18 cellular contexts compared by ENCODE assay signal in genomic region chr19:5181331-5181730, GRCh38.
DNase-seq lines count a peak whose midpoint lies in the region; ATAC-seq, FAIRE-seq and TF ChIP-seq lines count a peak whose summit lies in the region.
"Had no signal": no experiment of that assay in that cellular context is flagged by ENCODE, and none has a peak within 500 bp of the region (broad histone marks: within the 10 kb centered on the region; RNA-seq: fewer than 3 reads in every experiment).

No MANE protein-coding gene starts in this region.

- no peaks in the 10 kb centered on the region for H3K4me1 ChIP-seq in kidney (ENCODE audit: control insufficient read depth in 1 of 2, insufficient read depth in 1 of 2, low read depth in 1 of 2, low read length in 2 of 2)
- H3K4me1 ChIP-seq: Caco-2 had no signal

- no peaks in the 10 kb centered on the region for H3K36me3 Mint-ChIP-seq in activated naive CD4-positive, alpha-beta T cell treated with anti-CD3 and anti-CD28 coated beads, Interleukin-2, amount 50 U/mL, for 24 hours
- H3K36me3 Mint-ChIP-seq in stimulated activated memory B cell treated with anti-CD40 and anti-IgM and Interleukin-4, amounts not matched to agents 10 μg/mL and 1 μg/mL and 100 μg/mL, for 72 hours = no peaks in the 10 kb centered on the region
- H3K36me3 Mint-ChIP-seq: CD4-positive, alpha-beta memory T cell had no signal

- no peak overlapping the region for H3K27ac ChIP-seq in kidney (ENCODE audit: low read depth in 2 of 2, low read length in 2 of 2)
- H3K27ac ChIP-seq: 22Rv1, GM23248 had no signal

- H3K4me1 Mint-ChIP-seq in activated naive CD4-positive, alpha-beta T cell treated with anti-CD3 and anti-CD28 coated beads, Interleukin-2, amount 50 U/mL, for 24 hours = no peaks in the 10 kb centered on the region
- H3K4me1 Mint-ChIP-seq in stimulated activated memory B cell treated with anti-CD40 and anti-IgM and Interleukin-4, amounts not matched to agents 10 μg/mL and 1 μg/mL and 100 μg/mL, for 72 hours = peaks cover 10% of the 10 kb centered on the region
- H3K4me1 Mint-ChIP-seq: CD4-positive, alpha-beta memory T cell had no signal

- no peaks in the 10 kb centered on the region for H3K27me3 Mint-ChIP-seq in activated naive CD4-positive, alpha-beta T cell treated with anti-CD3 and anti-CD28 coated beads, Interleukin-2, amount 50 U/mL, for 24 hours
- H3K27me3 Mint-ChIP-seq in stimulated activated memory B cell treated with anti-CD40 and anti-IgM and Interleukin-4, amounts not matched to agents 10 μg/mL and 1 μg/mL and 100 μg/mL, for 72 hours = peaks cover 10% of the 10 kb centered on the region

- no peak for ATAC-seq in GM18502 (IDR thresholded peaks at IDR 0.05; ENCODE audit: poor library complexity, unreplicated experiment)
- ATAC-seq in stimulated activated memory B cell treated with anti-CD40 and anti-IgM and Interleukin-4, amounts not matched to agents 10 μg/mL and 1 μg/mL and 100 μg/mL, for 72 hours = no peak
- ATAC-seq: HCT116 had no signal

- no peak overlapping the region for H3K4me3 Mint-ChIP-seq in activated naive CD4-positive, alpha-beta T cell treated with anti-CD3 and anti-CD28 coated beads, Interleukin-2, amount 50 U/mL, for 24 hours
- H3K4me3 Mint-ChIP-seq in stimulated activated memory B cell treated with anti-CD40 and anti-IgM and Interleukin-4, amounts not matched to agents 10 μg/mL and 1 μg/mL and 100 μg/mL, for 72 hours = no peak overlapping the region
- H3K4me3 Mint-ChIP-seq: CD4-positive, alpha-beta memory T cell; H9 had no signal

- FAIRE-seq in kidney (lab: Jason Lieb, UNC) = no peak
- FAIRE-seq: G401.6, GM12892, GM19239 had no signal

- H3K27ac Mint-ChIP-seq in activated naive CD4-positive, alpha-beta T cell treated with anti-CD3 and anti-CD28 coated beads, Interleukin-2, amount 50 U/mL, for 24 hours = peak overlapping the region; percentile 41
- H3K27ac Mint-ChIP-seq in stimulated activated memory B cell treated with anti-CD40 and anti-IgM and Interleukin-4, amounts not matched to agents 10 μg/mL and 1 μg/mL and 100 μg/mL, for 72 hours = no peak overlapping the region
- H3K27ac Mint-ChIP-seq: CD4-positive, alpha-beta memory T cell; H9 had no signal

- H3K36me3 ChIP-seq in kidney (ENCODE audit: control insufficient read depth in 1 of 2, insufficient read depth in 2 of 2, low read length in 2 of 2) = no peaks in the 10 kb centered on the region

- no peaks in the 10 kb centered on the region for H3K9me3 Mint-ChIP-seq in activated naive CD4-positive, alpha-beta T cell treated with anti-CD3 and anti-CD28 coated beads, Interleukin-2, amount 50 U/mL, for 24 hours
- H3K9me3 Mint-ChIP-seq in stimulated activated memory B cell treated with anti-CD40 and anti-IgM and Interleukin-4, amounts not matched to agents 10 μg/mL and 1 μg/mL and 100 μg/mL, for 72 hours = no peaks in the 10 kb centered on the region
- H3K9me3 Mint-ChIP-seq: CD4-positive, alpha-beta memory T cell had no signal

- no peak for TF ChIP-seq CTCF in kidney (IDR thresholded peaks at IDR 0.05; ENCODE audit: borderline replicate concordance, extremely low read depth, insufficient read depth)

- H3K4me3 ChIP-seq in kidney (ENCODE audit: low read length in 2 of 2) = no peak overlapping the region
- H3K4me3 ChIP-seq: GM23248 had no signal

- H3K9ac ChIP-seq in kidney (ENCODE audit: low read length in 2 of 2) = no peak overlapping the region
- H3K9ac ChIP-seq: GM23248 had no signal

- TF ChIP-seq RAD21 in Ishikawa (IDR thresholded peaks at IDR 0.05; ENCODE audit: low read depth) = no peak

- intact Hi-C loops in kidney (cut with DNase I) = no loop called here

- H3K9me3 ChIP-seq in kidney (ENCODE audit: control insufficient read depth in 1 of 2, low read length in 2 of 2) = no peaks in the 10 kb centered on the region
- H3K9me3 ChIP-seq: Caco-2 had no signal

- no peak for DNase-seq in activated naive CD4-positive, alpha-beta T cell (lab: John Stamatoyannopoulos, UW)
- DNase-seq in kidney = peak; percentile 3
- DNase-seq: C1 segment of cervical spinal cord; Caco-2; CD4-positive, alpha-beta memory T cell; DMS153; DND-41; GM23248; H9 had no signal

- no peak for TF ChIP-seq EP300 in Ishikawa (IDR thresholded peaks at IDR 0.05; ENCODE audit: borderline replicate concordance)

TF ChIP-seq in Ishikawa, 13 proteins besides CTCF, POLR2A, EP300 and RAD21:
- TF ChIP-seq TCF12 (IDR thresholded peaks at IDR 0.05; ENCODE audit: low read depth) (no peak), CEBPB (IDR thresholded peaks at IDR 0.05) (peak; percentile 61)
